23 cellular contexts compared by ENCODE assay signal in the genomic region with DNA sequence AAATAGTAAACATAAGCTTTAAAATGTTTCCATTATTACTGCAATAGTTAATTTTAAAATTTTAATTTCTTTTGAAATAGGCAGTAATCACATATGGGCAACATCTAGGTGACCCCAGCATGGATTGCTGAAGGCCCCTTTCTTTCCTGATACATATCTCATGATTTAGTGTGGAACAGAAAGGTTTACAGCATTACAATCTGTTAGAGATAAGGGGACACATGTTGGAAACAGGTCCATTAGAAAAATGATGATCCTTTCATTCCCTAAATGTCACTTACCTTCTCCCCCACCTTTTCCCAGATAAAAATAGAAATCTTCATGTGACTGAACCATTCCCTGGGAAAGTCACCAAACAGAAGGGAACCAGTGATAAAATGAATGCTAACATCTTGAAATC.
"Had no signal": no experiment of that assay in that cellular context is flagged by ENCODE, and none has a peak within 500 bp of the region (broad histone marks: within the 10 kb centered on the region; RNA-seq: fewer than 3 reads in every experiment).

No MANE protein-coding gene starts in this region.

- H3K4me1 ChIP-seq: lower lobe of right lung, tibial artery, upper lobe of right lung had no signal

- H3K4me2 ChIP-seq: hepatocyte had no signal

- DNase-seq: islet precursor cell; lower lobe of right lung; mammary epithelial cell; mesenchymal stem cell; naive B cell; natural killer cell; ovary; right lobe of liver; stimulated activated CD4-positive, alpha-beta T cell treated with anti-CD3 and anti-CD28 coated beads, Interleukin-12 subunit alpha, Interleukin-12 subunit beta, amount 100 ng/mL, for 4 hours; stimulated activated CD4-positive, alpha-beta T cell treated with anti-CD3 and anti-CD28 coated beads, Interleukin-15, amount 100 ng/mL, for 24 hours; stimulated activated CD4-positive, alpha-beta T cell treated with anti-CD3 and anti-CD28 coated beads, Interleukin-2, amount 100 ng/mL, for 24 hours; stimulated activated CD4-positive, alpha-beta T cell treated with anti-CD3 and anti-CD28 coated beads, Interleukin-4, amount 100 ng/mL, for 1 hour; stimulated activated naive B cell treated with anti-CD40 and anti-IgM and Interleukin-4, amounts not matched to agents 10 μg/mL and 1 μg/mL and 100 μg/mL, for 72 hours; stimulated activated naive CD8-positive, alpha-beta T cell treated with anti-CD3 and anti-CD28 coated beads, Interleukin-15, Interleukin-2, amounts not matched to agents 100 U/mL and 50 U/mL, for 24 hours; stomach; tibial artery; upper lobe of right lung had no signal

- H3K4me3 ChIP-seq: hepatocyte, lower lobe of right lung, ovary, right atrium auricular region, right lobe of liver, skin epidermis, stomach, thoracic aorta, tibial artery, upper lobe of right lung had no signal

- H2AFZ ChIP-seq: hepatocyte had no signal

- FAIRE-seq: urothelium cell line had no signal

- H3K36me3 ChIP-seq: lower lobe of right lung, ovary, right atrium auricular region, right lobe of liver, stomach, thoracic aorta, tibial artery, upper lobe of right lung had no signal

- ATAC-seq: left lobe of liver; lower lobe of right lung; natural killer cell; right lobe of liver; stimulated activated naive B cell treated with anti-CD40 and anti-IgM and Interleukin-4, amounts not matched to agents 10 μg/mL and 1 μg/mL and 100 μg/mL, for 72 hours; stimulated activated naive CD8-positive, alpha-beta T cell treated with anti-CD3 and anti-CD28 coated beads, Interleukin-15, Interleukin-2, amounts not matched to agents 100 U/mL and 50 U/mL, for 24 hours; upper lobe of right lung had no signal

- H3K27ac ChIP-seq: hepatocyte, lower lobe of right lung, ovary, right lobe of liver, skin epidermis, stomach, thoracic aorta, tibial artery, upper lobe of right lung had no signal

- H3K27me3 ChIP-seq: hepatocyte, ovary, right atrium auricular region, right lobe of liver, stomach, tibial artery, upper lobe of right lung had no signal

- H3K9me3 ChIP-seq: lower lobe of right lung, ovary, right atrium auricular region, right lobe of liver, stomach, thoracic aorta, tibial artery, upper lobe of right lung had no signal
